In genomic region chrY:8335299-8335835, GRCh38 we compare ENCODE assay signal across 1 cellular context.
TF ChIP-seq lines count a peak whose summit lies in the region.

No MANE protein-coding gene starts in this region.

TF ChIP-seq in HepG2, 621 proteins besides CTCF, POLR2A, EP300 and RAD21 (continued from another document):
- TF ChIP-seq MTERF4 (CRISPR knock-in tag; IDR thresholded peaks at IDR 0.05) (no peak), E2F5 (CRISPR knock-in tag; conservative IDR thresholded peaks at IDR 0.05) (no peak), KMT2A (CRISPR knock-in tag; IDR thresholded peaks at IDR 0.05) (no peak), TMF1 (CRISPR knock-in tag; IDR thresholded peaks at IDR 0.05; ENCODE audit: low read depth) (no peak)
TF ChIP-seq in HepG2: peak in this region for 0.
